Comparison of ENCODE assay signal across 26 cellular contexts in genomic region chr9:101593345-101593744, GRCh38. TPM values are rescaled to one million over a fixed set of nuclear protein-coding genes. Genes with fewer than 3 reads are reported as not detected.
"Had no signal": no experiment of that assay in that cellular context is flagged by ENCODE, and none has a peak within 500 bp of the region (broad histone marks: within the 10 kb centered on the region; RNA-seq: fewer than 3 reads in every experiment).

No MANE protein-coding gene starts in this region.

- H3K27me3 ChIP-seq: Peyer's patch had no signal

- H3K4me1 ChIP-seq: Peyer's patch, SJCRH30 had no signal

- H3K4me3 ChIP-seq: PC-9, Peyer's patch, SJCRH30 had no signal

- H3K4me1 Mint-ChIP-seq: IgD-negative memory B cell had no signal

- H3K36me3 ChIP-seq: Peyer's patch, SJCRH30 had no signal

- H3K27ac ChIP-seq: PC-9, Peyer's patch, SJCRH30 had no signal

- H3K4me2 ChIP-seq: PC-9 had no signal

- DNase-seq: KBM-7, NCI-H1048, NCI-H1105, NCI-H1417, NCI-H1436 treated with DMSO at 0.1 percent for 48 hours, NCI-H1694, NCI-H187 treated with DMSO at 0.1 percent for 48 hours, NCI-H2029 treated with DMSO at 0.1 percent for 48 hours, NCI-H2171 treated with DMSO at 0.1 percent for 48 hours, NCI-H345, NCI-H446 treated with DMSO at 0.1 percent for 48 hours, NCI-H510A treated with DMSO at 0.1 percent for 48 hours, NCI-H526 treated with DMSO at 0.1 percent for 48 hours, NCI-H774, PC-9, Peyer's patch, SHP77 treated with DMSO at 0.1 percent for 48 hours, SJCRH30, T-helper 1 cell had no signal

- H3K4me3 Mint-ChIP-seq: IgD-negative memory B cell had no signal

- H3K9me3 ChIP-seq: Peyer's patch, SJCRH30 had no signal

- H3K27me3 Mint-ChIP-seq: IgD-negative memory B cell had no signal

- ATAC-seq: Right ventricle myocardium inferior, SK-N-SH treated with all-trans-retinoic acid at 6 μM for 48 hours had no signal

- H2AFZ ChIP-seq: PC-9 had no signal

- H3K9me3 Mint-ChIP-seq: IgD-negative memory B cell had no signal

RNA-seq across cellular contexts. Expression of gene PPP3R2, which starts 1.4 kb away (rescaled TPM):
- total RNA-seq: HT1080, LHCN-M2, MCF 10A, PC-9, Peyer's patch, Right ventricle myocardium inferior, RPMI7951, SJCRH30 had no signal
- polyA plus RNA-seq: IgD-negative memory B cell had no signal
